8 cellular contexts compared by ENCODE assay signal in genomic region chr7:47552631-47553030, GRCh38. TPM values are rescaled to one million over a fixed set of nuclear protein-coding genes. Genes with fewer than 3 reads are reported as not detected.
A peak's percentile ranks its signal among the peaks of the same experiment; 100 is the strongest.
DNase-seq lines count a peak whose midpoint lies in the region; ATAC-seq and TF ChIP-seq lines count a peak whose summit lies in the region.

No MANE protein-coding gene starts in this region.

- ATAC-seq in GM21737 (IDR thresholded peaks at IDR 0.05; ENCODE audit: unreplicated experiment) = peak; percentile 98

- DNase-seq in GM12864 (ENCODE audit: low read depth) (peak; percentile 35), M059J (ENCODE audit: low read depth) (peak; percentile 80), kidney tubule cell (ENCODE audit: low spot score) (peak; percentile 83), SIG-M5 treated with dmso at 0.1 percent for 504 hours (lab: John Stamatoyannopoulos, UW; ENCODE audit: unreplicated experiment) (no peak), iPS-NIHi11 (ENCODE audit: low spot score) (no peak), NCI-H82 (lab: John Stamatoyannopoulos, UW) (no peak)
- no peak for DNase-seq in stimulated activated CD4-positive, alpha-beta T cell treated with anti-CD3 and anti-CD28 coated beads, Interleukin-4, amount 100 ng/mL, for 24 hours

- H3K4me3 ChIP-seq in GM12864 (ENCODE audit: low read depth, low read length) = no peak overlapping the region

- TF ChIP-seq CTCF in GM12864 (IDR thresholded peaks at IDR 0.05; ENCODE audit: low read depth, low read length, missing control alignments) = no peak

RNA-seq across cellular contexts. Expression of gene TNS3, which starts 29.3 kb away (rescaled TPM):
- total RNA-seq in M059J (2014; rRNA removed; shearing (Covaris generic)) = 75.0 and 115 TPM in 2 replicates

Comparison
In these comparisons a context has a peak if more than half of its experiments do, and no peak if none do; other contexts are left out.
1. DNase-seq: peak in GM12864 (single experiment), M059J (single experiment) and kidney tubule cell (single experiment); none in SIG-M5 treated with dmso at 0.1 percent for 504 hours (single experiment), iPS-NIHi11 (single experiment), stimulated activated CD4-positive, alpha-beta T cell treated with anti-CD3 and anti-CD28 coated beads, Interleukin-4, amount 100 ng/mL, for 24 hours (single experiment) and NCI-H82 (single experiment).